ENCODE assay signal across 29 cellular contexts in genomic region chr12:76813972-76814371, GRCh38.
"Had no signal": no experiment of that assay in that cellular context is flagged by ENCODE, and none has a peak within 500 bp of the region (broad histone marks: within the 10 kb centered on the region; RNA-seq: fewer than 3 reads in every experiment).

No MANE protein-coding gene starts in this region.

- H3K4me3 ChIP-seq: ascending aorta, breast epithelium, cardiac muscle cell, coronary artery, dorsolateral prefrontal cortex, esophagus muscularis mucosa, gastrocnemius medialis, heart left ventricle had no signal

- H3K4me1 ChIP-seq: ascending aorta, breast epithelium, esophagus muscularis mucosa, foreskin keratinocyte had no signal

- H3K27me3 ChIP-seq: ascending aorta, breast epithelium, cardiac muscle cell, dorsolateral prefrontal cortex, esophagus muscularis mucosa, foreskin keratinocyte, gastrocnemius medialis, heart left ventricle had no signal

- DNase-seq: activated CD4-positive, alpha-beta memory T cell treated with anti-CD3 and anti-CD28 coated beads for 36 hours; activated CD4-positive, alpha-beta T cell treated with anti-CD3 and anti-CD28 coated beads for 36 hours; activated CD4-positive, alpha-beta T cell treated with anti-CD3 and anti-CD28 coated beads, Interleukin-2, amount 10 ng/mL, durations not matched to agents 24 days and 14 days; activated CD4-positive, CD25-positive, alpha-beta regulatory T cell; activated CD4-positive, CD25-positive, alpha-beta regulatory T cell treated with anti-CD3 and anti-CD28 coated beads, Interleukin-2, amount 50 U/mL, for 72 hours; activated CD8-positive, alpha-beta memory T cell treated with anti-CD3 and anti-CD28 coated beads, Interleukin-2, amount 10 ng/mL, durations not matched to agents 7 days and 5 days; activated CD8-positive, alpha-beta memory T cell treated with anti-CD3 and anti-CD28 coated beads, Interleukin-2, amount 50 U/mL, for 4 hours; activated CD8-positive, alpha-beta T cell treated with anti-CD3 and anti-CD28 coated beads, Interleukin-2, amount 10 ng/mL, durations not matched to agents 7 days and 5 days; activated effector memory CD4-positive, alpha-beta T cell treated with anti-CD3 and anti-CD28 coated beads, Interleukin-2, amount 50 U/mL, for 16 hours; activated naive CD4-positive, alpha-beta T cell; activated naive CD4-positive, alpha-beta T cell treated with anti-CD3 and anti-CD28 coated beads, Interleukin-2, amount 10 ng/mL, durations not matched to agents 7 days and 5 days; activated naive CD8-positive, alpha-beta T cell treated with anti-CD3 and anti-CD28 coated beads, Interleukin-2, amount 10 ng/mL, durations not matched to agents 7 days and 5 days; activated T-cell treated with anti-CD3 and anti-CD28 coated beads, Interleukin-2, amount 50 U/mL, for 24 hours; central memory CD4-positive, alpha-beta T cell; dorsolateral prefrontal cortex; effector memory CD4-positive, alpha-beta T cell; endodermal cell; foreskin keratinocyte; gastrocnemius medialis; glutamatergic neuron; heart left ventricle; T-helper 1 cell; T-helper 2 cell had no signal

- H3K27ac ChIP-seq: ascending aorta, breast epithelium, cardiac muscle cell, coronary artery, dorsolateral prefrontal cortex, esophagus muscularis mucosa, foreskin keratinocyte, gastrocnemius medialis, heart left ventricle had no signal

- ATAC-seq: activated CD4-positive, alpha-beta T cell treated with anti-CD3 and anti-CD28 coated beads for 36 hours; activated CD8-positive, alpha-beta memory T cell treated with anti-CD3 and anti-CD28 coated beads, Interleukin-2, amount 10 ng/mL, durations not matched to agents 7 days and 5 days; activated CD8-positive, alpha-beta T cell treated with anti-CD3 and anti-CD28 coated beads, Interleukin-2, amount 10 ng/mL, durations not matched to agents 7 days and 5 days; activated naive CD4-positive, alpha-beta T cell treated with anti-CD3 and anti-CD28 coated beads, Interleukin-2, amount 50 U/mL, for 72 hours; foreskin keratinocyte; gastrocnemius medialis; heart left ventricle had no signal

- H3K36me3 ChIP-seq: breast epithelium had no signal

- H3K9me3 ChIP-seq: ascending aorta, breast epithelium, esophagus muscularis mucosa, gastrocnemius medialis, heart left ventricle had no signal
